ENCODE assay signal across 10 cellular contexts in the genomic region with DNA sequence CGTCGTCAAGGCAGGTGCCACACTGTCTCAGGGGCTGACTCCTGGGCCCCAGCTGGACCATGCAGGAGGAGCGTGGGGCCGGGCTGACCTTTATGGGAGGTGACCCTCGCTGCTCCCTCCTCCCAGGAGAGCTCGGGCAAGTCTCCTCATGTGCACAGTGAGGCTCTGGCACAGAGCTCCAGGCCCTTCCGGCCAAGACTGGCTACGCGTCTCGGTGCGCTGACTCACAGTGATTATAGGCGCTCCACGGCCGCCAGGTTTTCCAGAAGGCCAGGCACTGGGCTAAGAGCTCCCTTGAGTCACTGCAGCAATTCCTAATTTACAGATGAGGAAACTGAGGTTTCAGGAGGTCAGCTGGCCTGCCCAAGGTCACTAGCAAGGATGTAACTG. TPM values are rescaled to one million over a fixed set of nuclear protein-coding genes. Genes with fewer than 3 reads are reported as not detected.
DNase-seq lines count a peak whose midpoint lies in the region; ATAC-seq and TF ChIP-seq lines count a peak whose summit lies in the region.
"Had no signal": no experiment of that assay in that cellular context is flagged by ENCODE, and none has a peak within 500 bp of the region (broad histone marks: within the 10 kb centered on the region; RNA-seq: fewer than 3 reads in every experiment).

No MANE protein-coding gene starts in this region.

- in situ Hi-C loops in IMR-90 (cut with MboI; ENCODE audit: low sequenced_read_pairs), result no loop called here

- H3K4me3 ChIP-seq in IMR-90 (ENCODE audit: insufficient read depth, low read depth, low read length) (no peak overlapping the region), retinal pigment epithelial cell (ENCODE audit: low read length) (no peak overlapping the region)
- no peak overlapping the region for H3K4me3 ChIP-seq in CD4-positive, alpha-beta memory T cell (ENCODE audit: low read length in 2 of 2)

- no peaks in the 10 kb centered on the region for H3K9me3 Mint-ChIP-seq in CD4-positive, alpha-beta memory T cell
- H3K9me3 Mint-ChIP-seq: activated naive CD4-positive, alpha-beta T cell treated with anti-CD3 and anti-CD28 coated beads, Interleukin-2, amount 10 ng/mL, durations not matched to agents 7 days and 5 days had no signal

- CTCF ChIA-PET in IMR-90 (lab: Yijun Ruan, JAX), result interaction anchor here (0.5 kb wide), 1 partner anchor 28 kb away, joined by 4 read pairs; no protein-coding TSS in a partner anchor
- CTCF ChIA-PET in CD4-positive, alpha-beta memory T cell (lab: Charles Lee; ENCODE audit: partially characterized antibody), result interaction anchor here (1.1 to 1.2 kb wide), 2 partner anchors 49 to 162 kb away, joined by 3 to 4 read pairs; no protein-coding TSS in a partner anchor

- no peaks in the 10 kb centered on the region for H3K27me3 Mint-ChIP-seq in CD4-positive, alpha-beta memory T cell
- H3K27me3 Mint-ChIP-seq: activated naive CD4-positive, alpha-beta T cell treated with anti-CD3 and anti-CD28 coated beads, Interleukin-2, amount 10 ng/mL, durations not matched to agents 7 days and 5 days had no signal

- H3K27ac ChIP-seq in IMR-90 (ENCODE audit: insufficient read depth, low read length), result no peak overlapping the region
- H3K27ac ChIP-seq in CD4-positive, alpha-beta memory T cell (ENCODE audit: low read depth, low read length), result no peak overlapping the region

- no peaks in the 10 kb centered on the region for H3K4me1 Mint-ChIP-seq in CD4-positive, alpha-beta memory T cell
- H3K4me1 Mint-ChIP-seq: activated naive CD4-positive, alpha-beta T cell treated with anti-CD3 and anti-CD28 coated beads, Interleukin-2, amount 10 ng/mL, durations not matched to agents 7 days and 5 days had no signal

- H3K4me3 Mint-ChIP-seq in CD4-positive, alpha-beta memory T cell, result no peak overlapping the region
- H3K4me3 Mint-ChIP-seq: activated naive CD4-positive, alpha-beta T cell treated with anti-CD3 and anti-CD28 coated beads, Interleukin-2, amount 10 ng/mL, durations not matched to agents 7 days and 5 days had no signal

- no TSS peak for BruUV-seq in IMR-90 (replicated peaks; lab: Mats Ljungman, UMichigan)

- H2AK9ac ChIP-seq in IMR-90 (replicated peaks; ENCODE audit: low read depth, low read length, poor library complexity), result peak overlapping the region; percentile 33

- no peak overlapping the region for H2AFZ ChIP-seq in IMR-90 (replicated peaks; ENCODE audit: low read length, poor library complexity)

- dilution Hi-C loops in IMR-90 (cut with HindIII; ENCODE audit: low sequenced_read_pairs, unreplicated experiment), result no loop called here

- TF ChIP-seq POLR2A in IMR-90 (IDR thresholded peaks at IDR 0.05; ENCODE audit: low read depth, low read length), result no peak

- H3K36me3 Mint-ChIP-seq in CD4-positive, alpha-beta memory T cell, result no peaks in the 10 kb centered on the region
- H3K36me3 Mint-ChIP-seq: activated naive CD4-positive, alpha-beta T cell treated with anti-CD3 and anti-CD28 coated beads, Interleukin-2, amount 10 ng/mL, durations not matched to agents 7 days and 5 days had no signal

- H3K9ac ChIP-seq in IMR-90 (ENCODE audit: low read depth, low read length), result no peak overlapping the region

- H3K14ac ChIP-seq in IMR-90 (replicated peaks; ENCODE audit: low read depth, low read length), result no peak overlapping the region

- no peak overlapping the region for H3K4ac ChIP-seq in IMR-90 (ENCODE audit: low read depth, low read length)

- no peak overlapping the region for H3K27ac Mint-ChIP-seq in CD4-positive, alpha-beta memory T cell
- H3K27ac Mint-ChIP-seq: activated naive CD4-positive, alpha-beta T cell treated with anti-CD3 and anti-CD28 coated beads, Interleukin-2, amount 10 ng/mL, durations not matched to agents 7 days and 5 days had no signal

- ATAC-seq in IMR-90 (ENCODE audit: low read depth), result peak; percentile 46
- ATAC-seq in Right ventricle myocardium superior (ENCODE audit: poor library complexity), result no peak
- no peak for ATAC-seq in HG02610 (IDR thresholded peaks at IDR 0.05; ENCODE audit: unreplicated experiment)

- H4K5ac ChIP-seq in IMR-90 (ENCODE audit: low read depth, low read length), result no peak overlapping the region

- 0 out of 2 replicates have a peak, but pooled peaks cover 6% of the 10 kb centered on the region for H3K9me1 ChIP-seq in IMR-90 (ENCODE audit: insufficient read depth, low read length)

- H3K27me3 ChIP-seq in IMR-90 (ENCODE audit: control insufficient read depth, insufficient read depth, low read length), result no peaks in the 10 kb centered on the region
- H3K27me3 ChIP-seq in CD4-positive, alpha-beta memory T cell (ENCODE audit: insufficient read depth, low read length), result no peaks in the 10 kb centered on the region

- intact Hi-C loops in IMR-90 (cut with micrococcal nuclease), result no loop called here
- intact Hi-C loops in Right ventricle myocardium superior (cut with DNase I), result no loop called here
- intact Hi-C loops in CD4-positive, alpha-beta memory T cell (cut with micrococcal nuclease), result no loop called here

- H4K91ac ChIP-seq in IMR-90 (ENCODE audit: insufficient read depth, low read depth, low read length), result no peak overlapping the region

- H4K8ac ChIP-seq in IMR-90 (ENCODE audit: low read depth in 2 of 2, low read length in 2 of 2), result no peak overlapping the region

- TF ChIP-seq CTCF in IMR-90 (conservative IDR thresholded peaks at IDR 0.05; ENCODE audit: low read depth, low read length), result no peak
- TF ChIP-seq CTCF in retinal pigment epithelial cell (conservative IDR thresholded peaks at IDR 0.05; ENCODE audit: low read depth, low read length), result no peak

- no peak overlapping the region for H2BK5ac ChIP-seq in IMR-90 (ENCODE audit: low read depth, low read length, poor library complexity, severe bottlenecking)

- H3K56ac ChIP-seq in IMR-90 (ENCODE audit: extremely low read depth, insufficient read depth, low read length), result no peak overlapping the region

- no peak overlapping the region for H3K23ac ChIP-seq in IMR-90 (ENCODE audit: low read depth, low read length)

- no peak overlapping the region for H2BK15ac ChIP-seq in IMR-90 (ENCODE audit: low read depth, low read length)

- no peak overlapping the region for H2AK5ac ChIP-seq in IMR-90 (ENCODE audit: low read depth, low read length)

- peaks cover 2% of the 10 kb centered on the region; the same call in 1 of the 2 replicates for H3K36me3 ChIP-seq in IMR-90 (ENCODE audit: control insufficient read depth, insufficient read depth, low read length)
- H3K36me3 ChIP-seq in CD4-positive, alpha-beta memory T cell (ENCODE audit: insufficient read depth, low read length), result no peaks in the 10 kb centered on the region

- H3K4me1 ChIP-seq in IMR-90 (ENCODE audit: control insufficient read depth, insufficient read depth, low read length), result no peaks in the 10 kb centered on the region; the same call in 1 of the 2 replicates
- H3K4me1 ChIP-seq in CD4-positive, alpha-beta memory T cell (ENCODE audit: insufficient read depth, low read length), result no peaks in the 10 kb centered on the region

- no peak overlapping the region for H2BK120ac ChIP-seq in IMR-90 (ENCODE audit: low read depth, low read length)

- 86% methylated on average over 5 of the region's 14 CpGs; no CpG with 5 or more reads in 1 of the 2 experiments for WGBS in IMR-90 (ENCODE audit: extremely low coverage in 2 of 2, insufficient read length in 1 of 2), 2 experiments

- no peak for TF ChIP-seq RAD21 in IMR-90 (IDR thresholded peaks at IDR 0.05; ENCODE audit: low read length)

- POLR2A ChIA-PET in IMR-90 (lab: Charles Lee; ENCODE audit: unreplicated experiment), result interaction anchor here (0.8 kb wide), 1 partner anchor 11 kb away, joined by 3 read pairs; no protein-coding TSS in a partner anchor
- POLR2A ChIA-PET in CD4-positive, alpha-beta memory T cell (lab: Charles Lee; ENCODE audit: partially characterized antibody), result no interaction called here

- H3K79me1 ChIP-seq in IMR-90 (ENCODE audit: low read depth in 1 of 2, low read length in 2 of 2), result peaks cover 28 to 83% of the 10 kb centered on the region in 2 experiments

- H4K20me1 ChIP-seq in IMR-90 (ENCODE audit: insufficient read depth, low read length), result peaks cover 73% of the 10 kb centered on the region

- no peaks in the 10 kb centered on the region for H3K9me3 ChIP-seq in IMR-90 (ENCODE audit: control insufficient read depth, insufficient read depth, low read length)
- H3K9me3 ChIP-seq in CD4-positive, alpha-beta memory T cell (ENCODE audit: control insufficient read depth in 1 of 2, low read length in 2 of 2), result no peaks in the 10 kb centered on the region

- no peak overlapping the region for H3K4me2 ChIP-seq in IMR-90 (ENCODE audit: low read depth, low read length)

- peak; percentile 62 for DNase-seq in IMR-90
- DNase-seq in amniotic epithelial cell (ENCODE audit: low read depth), result peak; percentile 65
- peak; percentile 43 for DNase-seq in Right ventricle myocardium superior
- peak; percentile 73 for DNase-seq in retinal pigment epithelial cell (ENCODE audit: low read depth)
- no peak for DNase-seq in CD4-positive, alpha-beta memory T cell
- DNase-seq in activated T-cell treated with anti-CD3 and anti-CD28 coated beads, Interleukin-2, amount 50 U/mL, for 1 hour, result no peak
- DNase-seq in Ammon's horn (ENCODE audit: low spot score), result no peak
- DNase-seq: activated naive CD4-positive, alpha-beta T cell treated with anti-CD3 and anti-CD28 coated beads, Interleukin-2, amount 10 ng/mL, durations not matched to agents 7 days and 5 days; NCI-H446 treated with DMSO at 0.1 percent for 48 hours had no signal

- H2BK20ac ChIP-seq in IMR-90 (ENCODE audit: low read depth, low read length), result no peak overlapping the region

- H3K18ac ChIP-seq in IMR-90 (ENCODE audit: low read depth, low read length), result no peak overlapping the region

TF ChIP-seq in IMR-90, 13 proteins besides CTCF, POLR2A, EP300 and RAD21 (continues in another document):
- TF ChIP-seq NFE2L2 (IDR thresholded peaks at IDR 0.05; ENCODE audit: low read depth, low read length) (0 out of 2 replicates have a peak, but pooled peaks have one; percentile 14), SMC3 (IDR thresholded peaks at IDR 0.05; ENCODE audit: low read depth, low read length) (no peak), MAFK (IDR thresholded peaks at IDR 0.05; ENCODE audit: low read depth, low read length) (no peak)

RNA-seq across cellular contexts. Expression of a gene that starts 47.4 kb away (rescaled TPM):
- total RNA-seq in IMR-90 (2012; rRNA removed) (9.7 and 10.8 TPM in 2 replicates), Right ventricle myocardium superior (4.9 TPM)
- polyA plus RNA-seq in IMR-90 (2012; rRNA removed), result 13.4 and 13.5 TPM in 2 replicates
- 8.4 and 11.8 TPM in 2 replicates for polyA plus RNA-seq in IMR-90 (2012; cell fraction: cytosol; rRNA removed)
- polyA plus RNA-seq in IMR-90 (2012; cell fraction: nucleus; rRNA removed; ENCODE audit: low replicate concordance), result 22.6 and 33.8 TPM in 2 replicates
- 1 to 10 TPM; 1.1 to 3.0 TPM for total RNA-seq in CD4-positive, alpha-beta memory T cell
- under 1 TPM; 0.26 to 0.94 TPM for polyA plus RNA-seq in CD4-positive, alpha-beta memory T cell

Comparison
In these comparisons a context has a peak if more than half of its experiments do, and no peak if none do; other contexts are left out.
1. DNase-seq: peak in IMR-90 (single experiment), amniotic epithelial cell (single experiment), Right ventricle myocardium superior (single experiment) and retinal pigment epithelial cell (single experiment); none in CD4-positive, alpha-beta memory T cell (0 of 5), activated T-cell treated with anti-CD3 and anti-CD28 coated beads, Interleukin-2, amount 50 U/mL, for 1 hour (single experiment) and Ammon's horn (single experiment).